ENCODE assay signal across 9 cellular contexts in the genomic region with DNA sequence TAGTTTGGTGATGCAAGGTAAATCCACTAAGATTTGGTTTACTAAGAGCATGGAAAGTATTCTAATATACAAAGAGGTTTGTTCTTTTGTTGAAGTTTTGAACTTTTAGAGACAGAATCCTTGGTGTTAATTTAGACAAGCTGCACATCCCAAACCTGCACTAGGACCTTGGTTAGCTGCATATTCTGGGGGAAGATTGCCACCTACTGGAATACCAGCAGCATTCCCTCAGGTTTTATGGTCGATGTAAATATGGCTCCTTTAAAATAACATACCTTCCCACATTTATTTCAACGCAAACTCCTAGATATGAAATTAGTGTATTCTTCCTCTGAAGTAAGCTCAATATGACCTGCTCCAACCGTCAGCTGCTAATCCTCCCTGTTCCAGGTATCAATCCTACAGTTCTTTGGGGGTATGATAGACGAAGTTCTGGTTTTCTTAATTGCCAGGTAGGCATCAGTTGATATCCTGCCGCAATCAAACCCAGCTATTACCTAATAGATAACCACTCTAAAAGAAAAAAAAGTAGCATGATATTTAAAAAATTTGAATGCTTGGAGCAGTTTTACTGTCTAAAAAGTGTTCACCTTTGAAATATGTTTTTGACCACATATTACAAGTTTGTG.
A peak's percentile ranks its signal among the peaks of the same experiment; 100 is the strongest.
DNase-seq lines count a peak whose midpoint lies in the region; ATAC-seq and TF ChIP-seq lines count a peak whose summit lies in the region.
"Had no signal": no experiment of that assay in that cellular context is flagged by ENCODE, and none has a peak within 500 bp of the region (broad histone marks: within the 10 kb centered on the region; RNA-seq: fewer than 3 reads in every experiment).

No MANE protein-coding gene starts in this region.

- no peak overlapping the region for H3K4me3 Mint-ChIP-seq in CD4-positive, alpha-beta T cell
- H3K4me3 Mint-ChIP-seq: activated naive CD4-positive, alpha-beta T cell treated with anti-CD3 and anti-CD28 coated beads, Interleukin-2, amount 50 U/mL, for 24 hours had no signal

- no peaks in the 10 kb centered on the region for H3K9me3 Mint-ChIP-seq in CD4-positive, alpha-beta T cell
- H3K9me3 Mint-ChIP-seq: activated naive CD4-positive, alpha-beta T cell treated with anti-CD3 and anti-CD28 coated beads, Interleukin-2, amount 50 U/mL, for 24 hours had no signal

- POLR2A ChIA-PET in CD4-positive, alpha-beta T cell (lab: Charles Lee): no interaction called here

- no peaks in the 10 kb centered on the region for H3K9me3 ChIP-seq in MG63
- no peaks in the 10 kb centered on the region for H3K9me3 ChIP-seq in RWPE2 (ENCODE audit: severe bottlenecking)
- H3K9me3 ChIP-seq in CD4-positive, alpha-beta T cell (ENCODE audit: control insufficient read depth, low read length): no peaks in the 10 kb centered on the region

- H3K4me3 ChIP-seq in MG63 (no peak overlapping the region), RWPE2 (ENCODE audit: severe bottlenecking) (no peak overlapping the region), foreskin fibroblast (ENCODE audit: low read depth in 1 of 2, low read length in 2 of 2) (no peak overlapping the region)

- CTCF ChIA-PET in CD4-positive, alpha-beta T cell (lab: Charles Lee): no interaction called here

- H3K4me1 ChIP-seq in RWPE2 (ENCODE audit: insufficient read depth, poor library complexity, severe bottlenecking): no peaks in the 10 kb centered on the region

- peak; percentile 85 for TF ChIP-seq CTCF in 22Rv1 (IDR thresholded peaks at IDR 0.05)
- peak; percentile 40; the same call in 1 of the 2 replicates for TF ChIP-seq CTCF in GM12874 (IDR thresholded peaks at IDR 0.05; ENCODE audit: insufficient read depth, low read depth, low read length)
- peak; percentile 91 for TF ChIP-seq CTCF in RWPE2 (IDR thresholded peaks at IDR 0.05; ENCODE audit: poor library complexity, severe bottlenecking)
- TF ChIP-seq CTCF in foreskin fibroblast (IDR thresholded peaks at IDR 0.05; ENCODE audit: low read depth, low read length): peak; percentile 61
- no peak for TF ChIP-seq CTCF in CD4-positive, alpha-beta T cell (IDR thresholded peaks at IDR 0.05)

- no peaks in the 10 kb centered on the region for H3K27me3 Mint-ChIP-seq in CD4-positive, alpha-beta T cell
- H3K27me3 Mint-ChIP-seq: activated naive CD4-positive, alpha-beta T cell treated with anti-CD3 and anti-CD28 coated beads, Interleukin-2, amount 50 U/mL, for 24 hours had no signal

- intact Hi-C loops in CD4-positive, alpha-beta T cell (cut with DNase I, micrococcal nuclease): no loop called here

- H3K36me3 ChIP-seq in MG63: no peaks in the 10 kb centered on the region
- H3K36me3 ChIP-seq in RWPE2 (ENCODE audit: low read depth): no peaks in the 10 kb centered on the region

- H3K27me3 ChIP-seq in MG63 (no peaks in the 10 kb centered on the region), RWPE2 (ENCODE audit: insufficient read depth, poor library complexity, severe bottlenecking) (peaks cover 3% of the 10 kb centered on the region)
- no peaks in the 10 kb centered on the region for H3K27me3 ChIP-seq in CD4-positive, alpha-beta T cell (ENCODE audit: control insufficient read depth, insufficient read depth, low read length)

- H3K27ac ChIP-seq in 22Rv1 (no peak overlapping the region), RWPE2 (ENCODE audit: poor library complexity, severe bottlenecking) (no peak overlapping the region)
- H3K27ac ChIP-seq in CD4-positive, alpha-beta T cell (ENCODE audit: low read depth, low read length): no peak overlapping the region

- DNase-seq in MG63 (peak; percentile 7), RWPE2 (ENCODE audit: low spot score) (no peak), foreskin fibroblast (peak; percentile 16 to 70), superior temporal gyrus (ENCODE audit: extremely low spot score) (peak; percentile 65)
- DNase-seq in activated effector memory CD4-positive, alpha-beta T cell treated with Interleukin-2 at 50 U/mL for 16 hours: no peak
- no peak for DNase-seq in CD4-positive, alpha-beta T cell

- peak; percentile 92 for ATAC-seq in RWPE2 (ENCODE audit: low read depth)
- ATAC-seq in CD4-positive, alpha-beta T cell (ENCODE audit: poor library complexity): no peak

- H3K27ac Mint-ChIP-seq in CD4-positive, alpha-beta T cell: no peak overlapping the region
- H3K27ac Mint-ChIP-seq: activated naive CD4-positive, alpha-beta T cell treated with anti-CD3 and anti-CD28 coated beads, Interleukin-2, amount 50 U/mL, for 24 hours had no signal

- no peaks in the 10 kb centered on the region for H3K36me3 Mint-ChIP-seq in CD4-positive, alpha-beta T cell (ENCODE audit: low read depth)
- H3K36me3 Mint-ChIP-seq: activated naive CD4-positive, alpha-beta T cell treated with anti-CD3 and anti-CD28 coated beads, Interleukin-2, amount 50 U/mL, for 24 hours had no signal

- no peaks in the 10 kb centered on the region for H3K4me1 Mint-ChIP-seq in CD4-positive, alpha-beta T cell (ENCODE audit: low read depth)
- H3K4me1 Mint-ChIP-seq: activated naive CD4-positive, alpha-beta T cell treated with anti-CD3 and anti-CD28 coated beads, Interleukin-2, amount 50 U/mL, for 24 hours had no signal

Comparison
In these comparisons a context has a peak if more than half of its experiments do, and no peak if none do; other contexts are left out.
1. DNase-seq: peak in MG63 (single experiment), foreskin fibroblast (2 of 2) and superior temporal gyrus (single experiment); none in RWPE2 (single experiment), activated effector memory CD4-positive, alpha-beta T cell treated with Interleukin-2 at 50 U/mL for 16 hours (single experiment) and CD4-positive, alpha-beta T cell (0 of 10).